Comparison of ENCODE assay signal across 21 cellular contexts in the genomic region with DNA sequence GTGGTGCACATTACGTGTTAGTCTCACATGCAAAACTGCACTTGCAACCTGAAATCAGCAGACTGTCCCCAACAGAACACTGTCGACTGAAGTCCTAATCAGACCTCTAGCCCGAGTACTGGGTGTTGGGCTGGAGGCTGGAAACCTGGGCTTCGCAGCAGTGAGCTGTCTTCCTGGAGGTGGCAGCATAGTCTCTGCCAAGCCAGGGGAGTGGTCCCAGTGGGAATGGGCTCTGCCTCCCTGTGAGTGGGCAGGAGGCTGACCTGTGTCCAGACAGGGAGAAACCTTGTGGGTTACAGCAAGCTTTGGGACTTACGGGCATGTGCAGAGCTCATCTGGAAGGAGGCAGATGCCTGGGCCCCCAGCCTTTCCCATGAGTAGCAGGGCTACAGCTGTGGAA. TPM values are rescaled to one million over a fixed set of nuclear protein-coding genes. Genes with fewer than 3 reads are reported as not detected.
DNase-seq lines count a peak whose midpoint lies in the region; ATAC-seq, FAIRE-seq and TF ChIP-seq lines count a peak whose summit lies in the region.
"Had no signal": no experiment of that assay in that cellular context is flagged by ENCODE, and none has a peak within 500 bp of the region (broad histone marks: within the 10 kb centered on the region; RNA-seq: fewer than 3 reads in every experiment).

No MANE protein-coding gene starts in this region.

- H2AFZ ChIP-seq in H1 (ENCODE audit: low read length), result no peak overlapping the region

- H3K79me1 ChIP-seq in H1 (ENCODE audit: low read depth, low read length), result no peaks in the 10 kb centered on the region

- H3K9me3 Mint-ChIP-seq in CD8-positive, alpha-beta memory T cell, result no peaks in the 10 kb centered on the region
- H3K9me3 Mint-ChIP-seq: activated CD4-positive, alpha-beta T cell treated with anti-CD3 and anti-CD28 coated beads, Interleukin-2, amount 10 ng/mL, durations not matched to agents 7 days and 5 days had no signal

- H3K27me3 ChIP-seq in heart left ventricle, result no peaks in the 10 kb centered on the region
- no peaks in the 10 kb centered on the region for H3K27me3 ChIP-seq in H1 (replicated peaks in 1 of 4; ENCODE audit: control insufficient read depth in 3 of 4, extremely low read depth in 1 of 4, insufficient read depth in 3 of 4, low read length in 3 of 4)
- no peaks in the 10 kb centered on the region for H3K27me3 ChIP-seq in lung (ENCODE audit: control insufficient read depth, insufficient read depth)
- H3K27me3 ChIP-seq in CD8-positive, alpha-beta memory T cell (ENCODE audit: insufficient read depth, low read length, poor library complexity, severe bottlenecking), result no peaks in the 10 kb centered on the region
- H3K27me3 ChIP-seq in HAP-1 (ENCODE audit: low read depth), result no peaks in the 10 kb centered on the region
- H3K27me3 ChIP-seq: spleen had no signal

- peak overlapping the region; percentile 47; the same call in 1 of the 2 replicates for H2BK5ac ChIP-seq in H1 (ENCODE audit: low read depth, low read length)

- 84 to 91% (median 88%) methylated on average over 5 of the region's 5 CpGs for WGBS in heart left ventricle, 4 donors
- 96% methylated on average over 5 of the region's 5 CpGs; no CpG with 5 or more reads in 1 of the 2 experiments for WGBS in H1 (ENCODE audit: extremely low coverage in 1 of 2, insufficient coverage in 1 of 2, insufficient read length in 1 of 2, insufficient replicate concordance in 2 of 2, low coverage in 1 of 2, low lambda C conversion rate in 2 of 2, missing lambda C conversion rate in 1 of 2), 2 experiments
- 93 to 96% methylated on average over 5 of the region's 5 CpGs for WGBS in lung, 2 donors

- no peak overlapping the region for H2BK15ac ChIP-seq in H1 (ENCODE audit: low read length)

- H2AK5ac ChIP-seq in H1 (ENCODE audit: low read depth, low read length), result 0 out of 2 replicates have a peak overlapping the region, but pooled peaks have one; percentile 20

- H3K4me1 ChIP-seq in heart left ventricle, result peaks cover 8 to 72% (median 62%) of the 10 kb centered on the region in 12 donors
- peaks cover 0 to 13% (median 5%) of the 10 kb centered on the region in 4 experiments; a peak in 6 of 7 replicates for H3K4me1 ChIP-seq in H1 (replicated peaks in 1 of 4; ENCODE audit: control insufficient read depth in 3 of 4, insufficient read depth in 4 of 4, low read length in 3 of 4)
- peaks cover 21 to 24% of the 10 kb centered on the region in 2 donors for H3K4me1 ChIP-seq in lung (ENCODE audit: control insufficient read depth in 2 of 2, insufficient read depth in 2 of 2, low read length in 2 of 2)
- H3K4me1 ChIP-seq in CD8-positive, alpha-beta memory T cell (ENCODE audit: insufficient read depth, low read length), result no peaks in the 10 kb centered on the region
- peaks cover 14% of the 10 kb centered on the region for H3K4me1 ChIP-seq in HAP-1

- no peaks in the 10 kb centered on the region for H4K20me1 ChIP-seq in H1 (replicated peaks in 1 of 2; ENCODE audit: control insufficient read depth in 1 of 2, insufficient read depth in 2 of 2, low read length in 2 of 2)

- no peak overlapping the region for H3K23ac ChIP-seq in H1 (ENCODE audit: insufficient read length)

- H3K27ac Mint-ChIP-seq in CD8-positive, alpha-beta memory T cell, result no peak overlapping the region
- H3K27ac Mint-ChIP-seq: activated CD4-positive, alpha-beta T cell treated with anti-CD3 and anti-CD28 coated beads, Interleukin-2, amount 10 ng/mL, durations not matched to agents 7 days and 5 days had no signal

- no peak overlapping the region for H3K14ac ChIP-seq in H1 (ENCODE audit: insufficient read length)

- no peaks in the 10 kb centered on the region for H3K23me2 ChIP-seq in H1 (ENCODE audit: low read depth, low read length)

- H3K27ac ChIP-seq in heart left ventricle (peak overlapping the region in 11 of 12 donors; percentile 37 to 94 (median 89)), H1 (ENCODE audit: low read depth, low read length) (no peak overlapping the region), lung (ENCODE audit: low read depth in 1 of 2, low read length in 1 of 2) (peak overlapping the region; percentile 26 to 89), temporal lobe (ENCODE audit: low read depth, low read length) (peak overlapping the region; percentile 25)
- H3K27ac ChIP-seq in CD8-positive, alpha-beta memory T cell (ENCODE audit: low read depth, low read length), result no peak overlapping the region
- H3K27ac ChIP-seq: spleen had no signal

- no peak for TF ChIP-seq EP300 in H1 (IDR thresholded peaks at IDR 0.05; ENCODE audit: borderline replicate concordance in 1 of 2, low read depth in 2 of 2, low read length in 2 of 2)

- no peak overlapping the region for H2BK120ac ChIP-seq in H1 (replicated peaks; ENCODE audit: low read depth, low read length)

- peak overlapping the region; percentile 28; the same call in 1 of the 2 replicates for H4K8ac ChIP-seq in H1 (ENCODE audit: extremely low read depth, insufficient read depth, low read length)

- H3K4ac ChIP-seq in H1 (replicated peaks; ENCODE audit: insufficient read length, low read depth, low read length), result no peak overlapping the region

- TF ChIP-seq POLR2A in heart left ventricle (IDR thresholded peaks at IDR 0.05) (no peak), H1 (IDR thresholded peaks at IDR 0.05; ENCODE audit: control extremely low read depth in 1 of 2, low read depth in 2 of 2, low read length in 2 of 2) (no peak)

- H3K9me3 ChIP-seq in heart left ventricle, result no peaks in the 10 kb centered on the region
- H3K9me3 ChIP-seq in H1 (ENCODE audit: insufficient read depth in 2 of 2, low read depth in 1 of 2, low read length in 1 of 2), result no peaks in the 10 kb centered on the region
- no peaks in the 10 kb centered on the region for H3K9me3 ChIP-seq in lung (ENCODE audit: control insufficient read depth in 2 of 2, insufficient read depth in 1 of 2, low read length in 1 of 2)
- no peaks in the 10 kb centered on the region for H3K9me3 ChIP-seq in CD8-positive, alpha-beta memory T cell (ENCODE audit: low read length)
- H3K9me3 ChIP-seq in HAP-1, result no peaks in the 10 kb centered on the region
- H3K9me3 ChIP-seq: spleen had no signal

- no peaks in the 10 kb centered on the region for H3K4me1 Mint-ChIP-seq in CD8-positive, alpha-beta memory T cell
- H3K4me1 Mint-ChIP-seq: activated CD4-positive, alpha-beta T cell treated with anti-CD3 and anti-CD28 coated beads, Interleukin-2, amount 10 ng/mL, durations not matched to agents 7 days and 5 days had no signal

- no peaks in the 10 kb centered on the region for H3K79me2 ChIP-seq in H1 (ENCODE audit: control insufficient read depth in 1 of 2, insufficient read depth in 2 of 2, low read length in 2 of 2)

- H3K36me3 ChIP-seq in heart left ventricle (no peaks in the 10 kb centered on the region), H1 (ENCODE audit: control insufficient read depth in 2 of 4, insufficient read depth in 4 of 4, low read length in 3 of 4) (peaks cover 5 to 24% (median 17%) of the 10 kb centered on the region in 4 experiments; a peak in 6 of 8 replicates), lung (ENCODE audit: control insufficient read depth in 2 of 2, insufficient read depth in 2 of 2, low read length in 2 of 2) (no peaks in the 10 kb centered on the region), HAP-1 (replicated peaks) (no peaks in the 10 kb centered on the region)
- H3K36me3 ChIP-seq in CD8-positive, alpha-beta memory T cell (ENCODE audit: insufficient read depth, low read length), result no peaks in the 10 kb centered on the region
- H3K36me3 ChIP-seq: spleen had no signal

- no peak for ATAC-seq in heart left ventricle
- no peak for ATAC-seq in Right ventricle myocardium inferior
- ATAC-seq in lung (ENCODE audit: insufficient read depth, low FRiP score), result no peak
- ATAC-seq: GM12878, PC-3 had no signal

- peaks cover 6 to 26% of the 10 kb centered on the region in 2 donors for H3K27me3 Mint-ChIP-seq in CD8-positive, alpha-beta memory T cell
- H3K27me3 Mint-ChIP-seq: activated CD4-positive, alpha-beta T cell treated with anti-CD3 and anti-CD28 coated beads, Interleukin-2, amount 10 ng/mL, durations not matched to agents 7 days and 5 days had no signal

- H3K36me3 Mint-ChIP-seq in CD8-positive, alpha-beta memory T cell, result no peaks in the 10 kb centered on the region

- no peak overlapping the region for H3K4me3 Mint-ChIP-seq in CD8-positive, alpha-beta memory T cell
- H3K4me3 Mint-ChIP-seq: activated CD4-positive, alpha-beta T cell treated with anti-CD3 and anti-CD28 coated beads, Interleukin-2, amount 10 ng/mL, durations not matched to agents 7 days and 5 days had no signal

- no peak overlapping the region for H3K4me3 ChIP-seq in heart left ventricle
- no peak overlapping the region for H3K4me3 ChIP-seq in H1 (ENCODE audit: extremely low read depth in 1 of 4, insufficient read depth in 2 of 4, low read depth in 3 of 4, low read length in 4 of 4)
- H3K4me3 ChIP-seq in lung, result no peak overlapping the region
- H3K4me3 ChIP-seq in CD8-positive, alpha-beta memory T cell (ENCODE audit: low read length), result no peak overlapping the region
- no peak overlapping the region for H3K4me3 ChIP-seq in HAP-1
- H3K4me3 ChIP-seq: GM12878, spleen had no signal

- H4K5ac ChIP-seq in H1 (ENCODE audit: insufficient read length, low read depth, low read length), result no peak overlapping the region

- POLR2A ChIA-PET in H1 (lab: Charles Lee; ENCODE audit: partially characterized antibody), result interaction anchor here (1.0 kb wide), 2 partner anchors 39 to 82 kb away, joined by 3 read pairs; no protein-coding TSS in a partner anchor
- POLR2A ChIA-PET in CD8-positive, alpha-beta memory T cell (lab: Charles Lee), result no interaction called here

- no peak overlapping the region for H2BK20ac ChIP-seq in H1 (ENCODE audit: low read length)

- no peak for DNase-seq in heart left ventricle
- no peak for DNase-seq in Right ventricle myocardium inferior (ENCODE audit: missing footprints)
- peak in 1 of 2 experiments; percentile 56 for DNase-seq in H1 (ENCODE audit: low read depth in 1 of 2, low spot score in 2 of 2)
- DNase-seq in lung (ENCODE audit: low spot score), result no peak
- DNase-seq in CD8-positive, alpha-beta memory T cell, result no peak
- no peak for DNase-seq in NCI-H1092 treated with DMSO at 0.1 percent for 48 hours (lab: John Stamatoyannopoulos, UW)
- DNase-seq in HAP-1 (ENCODE audit: low spot score in 2 of 2), result no peak
- DNase-seq: 8988T; activated CD4-positive, alpha-beta T cell treated with anti-CD3 and anti-CD28 coated beads, Interleukin-2, amount 10 ng/mL, durations not matched to agents 7 days and 5 days; activated CD8-positive, alpha-beta memory T cell treated with anti-CD3 and anti-CD28 coated beads, Interleukin-2, amount 50 U/mL, for 48 hours; amniotic stem cell; GDM1; Kasumi-1; NCI-H1092; NCI-H774; PC-3; spleen; stimulated activated CD8-positive, alpha-beta memory T cell treated with anti-CD3 and anti-CD28 coated beads, Interleukin-4, amount 100 ng/mL, for 48 hours had no signal

- TF ChIP-seq RAD21 in H1 (IDR thresholded peaks at IDR 0.05 in 1 of 2, conservative IDR thresholded peaks at IDR 0.05 in 1 of 2; ENCODE audit: low read depth in 2 of 2, low read length in 2 of 2), result peak; percentile 25 to 43; a peak in 3 of 4 replicates

- H3K9ac ChIP-seq in H1 (replicated peaks in 1 of 4; ENCODE audit: extremely low read depth in 1 of 4, low read depth in 3 of 4, low read length in 3 of 4), result no peak overlapping the region; a peak in 1 of 7 replicates

- H3K18ac ChIP-seq in H1 (ENCODE audit: extremely low read depth, low read length), result no peak overlapping the region; the same call in 1 of the 2 replicates

- intact Hi-C loops in heart left ventricle (cut with DNase I), result loop anchor here in 4 of 10 donors (10.0 kb wide), 4 partner anchors 151 to 511 kb away; a partner anchor contains a TSS
- intact Hi-C loops in Right ventricle myocardium inferior (cut with DNase I), result loop anchor here (5.0 kb wide), 1 partner anchor 519 kb away; no protein-coding TSS in a partner anchor

- TF ChIP-seq CTCF in heart left ventricle (IDR thresholded peaks at IDR 0.05), result no peak
- peak; percentile 28 to 54 (median 47); a peak in 3 of 4 replicates for TF ChIP-seq CTCF in H1 (IDR thresholded peaks at IDR 0.05; ENCODE audit: control extremely low read depth in 1 of 3, insufficient read depth in 1 of 3, low read depth in 1 of 3, low read length in 3 of 3)
- no peak for TF ChIP-seq CTCF in lung (IDR thresholded peaks at IDR 0.05; ENCODE audit: control extremely low read depth, extremely low read depth)

- CTCF ChIA-PET in H1 (lab: Charles Lee; ENCODE audit: partially characterized antibody), result interaction anchor here (0.7 to 4.0 kb wide), 18 partner anchors 8 to 418 kb away, joined by 3 to 18 read pairs (median 4); no protein-coding TSS in a partner anchor
- CTCF ChIA-PET in CD8-positive, alpha-beta memory T cell (lab: Charles Lee), result no interaction called here

- no peak for FAIRE-seq in H1 (lab: Jason Lieb, UNC)
- FAIRE-seq: GM12878, TTC549 had no signal

- in situ Hi-C loops in HAP-1 (cut with MboI; ENCODE audit: low sequenced_read_pairs), result loop anchor here (10.0 kb wide), 2 partner anchors 521 to 631 kb away; no protein-coding TSS in a partner anchor

- H2BK12ac ChIP-seq in H1 (ENCODE audit: low read depth, low read length), result peak overlapping the region; percentile 39; the same call in 1 of the 2 replicates

- no peak overlapping the region for H3K4me2 ChIP-seq in H1 (ENCODE audit: insufficient read depth in 1 of 2, low read depth in 2 of 2, low read length in 2 of 2)

- H4K91ac ChIP-seq in H1 (replicated peaks; ENCODE audit: insufficient read length, low read length), result peak overlapping the region; percentile 8

- H3K56ac ChIP-seq in H1 (replicated peaks; ENCODE audit: insufficient read length, low read depth, low read length), result no peak overlapping the region

RNA-seq across cellular contexts. Expression of a gene that starts 38.2 kb away (rescaled TPM):
- 1,000 to 10,000 TPM in 2 of 9 donors, 100 to 1,000 TPM in 7; 359 to 1,065 (median 670) TPM for total RNA-seq in heart left ventricle
- 100 to 1,000 TPM; 280 to 506 TPM for polyA plus RNA-seq in heart left ventricle
- total RNA-seq in Right ventricle myocardium inferior, result 869 TPM
- 0.65 and 0.94 TPM in 2 replicates for total RNA-seq in H1 (2021; fragmentation: NEBNext Ultra II Directional; extraction: Animal tissue kit (Norgen Biotek cat#: 25700))
- polyA plus RNA-seq in H1 (2011; rRNA removed), result 0.25 and 0.41 TPM in 2 replicates
- 0.71 TPM for polyA plus RNA-seq in H1 (2011; cell fraction: cytosol; rRNA removed)
- 0.29 TPM for polyA plus RNA-seq in H1 (2011; cell fraction: nucleus; rRNA removed)
- 0.67 to 0.99 TPM (median 0.90 TPM) in 4 replicates for polyA plus RNA-seq in H1 (2012, experiment 1 of 2)
- 0.10 TPM for polyA plus RNA-seq in H1 (2012, experiment 2 of 2)
- polyA plus RNA-seq in H1 (2013, experiment 1 of 2), result 0.47 TPM
- polyA plus RNA-seq in H1 (2013, experiment 2 of 2), result 0.53 TPM
- polyA minus RNA-seq in H1 (2011; rRNA and poly(A)+ RNA removed), result 0.09 TPM in 1 of 2 replicates, not detected in the other
- polyA minus RNA-seq in H1 (2011; cell fraction: cytosol; rRNA and poly(A)+ RNA removed), result not detected
- polyA minus RNA-seq in H1 (2011; cell fraction: nucleus; rRNA and poly(A)+ RNA removed), result not detected
- total RNA-seq in lung, result 10 to 100 TPM in 1 of 2 donors, 1 to 10 TPM in 1; 6.9 to 36.9 TPM
- polyA plus RNA-seq in lung, result 10 to 100 TPM in 1 of 2 donors, 1 to 10 TPM in 1; 9.0 to 14.2 TPM
- total RNA-seq in temporal lobe, result 0.25 TPM
- not detected for total RNA-seq in CD8-positive, alpha-beta memory T cell
- not detected for polyA plus RNA-seq in CD8-positive, alpha-beta memory T cell
- total RNA-seq: activated CD4-positive, alpha-beta T cell treated with anti-CD3 and anti-CD28 coated beads, Interleukin-2, amount 10 ng/mL, durations not matched to agents 7 days and 5 days; GM12878 had no signal
- polyA plus RNA-seq: GM12878 had no signal

Comparison
In these comparisons a context has a peak if more than half of its experiments do, and no peak if none do; other contexts are left out.
1. H3K27ac ChIP-seq: peak in heart left ventricle (11 of 12), lung (2 of 2) and temporal lobe (single experiment); none in H1 (single experiment) and CD8-positive, alpha-beta memory T cell (single experiment).
2. CTCF ChIP-seq: peak in H1 (3 of 3); none in heart left ventricle (0 of 12) and lung (single experiment).
3. RNA of a gene that starts 38.2 kb away (total RNA-seq): 869 TPM in Right ventricle myocardium inferior (single experiment) and 359 to 1,065 TPM in heart left ventricle; 6.9 to 36.9 TPM in lung, 0.65 to 0.94 TPM in H1, 0.25 TPM in temporal lobe (single experiment) and not detected in CD8-positive, alpha-beta memory T cell; every median in the first group is over 4 times any median in the second.